ENCODE assay signal across 1 cellular context in genomic region chr18:58768293-58768974, GRCh38.
A peak's percentile ranks its signal among the peaks of the same experiment; 100 is the strongest.
TF ChIP-seq lines count a peak whose summit lies in the region.

No MANE protein-coding gene starts in this region.

TF ChIP-seq in SK-N-SH, 30 proteins besides CTCF, POLR2A, EP300 and RAD21 (continued from another document):
- TF ChIP-seq GABPA (IDR thresholded peaks at IDR 0.05; ENCODE audit: low read depth): no peak
- peak; percentile 65 for TF ChIP-seq NRF1 (IDR thresholded peaks at IDR 0.05; ENCODE audit: low read depth, low read length)
- no peak for TF ChIP-seq YY1 (IDR thresholded peaks at IDR 0.05; ENCODE audit: low read depth)
- no peak for TF ChIP-seq ELF1 (IDR thresholded peaks at IDR 0.05)
- TF ChIP-seq SMC3 (IDR thresholded peaks at IDR 0.05; ENCODE audit: low read depth, low read length): peak; percentile 83
- TF ChIP-seq JUND (IDR thresholded peaks at IDR 0.05): no peak
- TF ChIP-seq PBX3 (IDR thresholded peaks at IDR 0.05): no peak
- TF ChIP-seq RXRA (IDR thresholded peaks at IDR 0.05; ENCODE audit: borderline replicate concordance, low read depth): no peak
- TF ChIP-seq FOSL2 (IDR thresholded peaks at IDR 0.05; ENCODE audit: borderline replicate concordance, low read depth): no peak
